In the genomic region with DNA sequence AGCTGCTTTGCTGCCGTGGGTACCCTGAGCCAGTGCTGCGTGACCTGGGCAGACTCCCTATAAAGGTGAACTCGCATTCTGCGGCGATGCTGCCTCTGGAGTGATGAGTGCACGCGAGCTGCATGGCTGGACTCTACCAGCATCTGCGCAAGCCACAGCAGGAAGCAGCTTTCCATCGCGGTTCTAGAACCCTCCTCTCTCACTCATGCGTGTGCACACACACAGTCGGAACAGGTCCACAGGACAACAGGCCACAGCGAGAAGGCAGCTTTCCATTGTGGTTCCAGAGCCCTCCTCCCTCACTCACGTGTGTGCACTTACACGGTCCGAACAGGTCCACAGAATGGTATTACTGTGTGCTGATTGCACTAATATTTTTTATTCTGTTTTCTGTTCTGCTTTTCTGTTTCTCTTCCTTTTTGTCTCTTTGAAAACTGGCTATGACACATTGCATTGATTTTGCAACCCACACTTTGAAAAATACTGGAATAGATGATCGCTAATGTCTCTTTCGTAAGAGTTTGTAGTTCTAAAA, we compare ENCODE assay signal across 8 cellular contexts.
DNase-seq lines count a peak whose midpoint lies in the region; ATAC-seq and TF ChIP-seq lines count a peak whose summit lies in the region.
"Not testable (repeated sequence)": the region's sequence is repeated elsewhere in the genome, so short reads cannot be mapped to it uniquely, and the experiment has no call there.

No MANE protein-coding gene starts in this region.

- peak overlapping the region; percentile 55 for H3K4me2 ChIP-seq in BLaER1

- H3K4me3 ChIP-seq in BLaER1; H7 (ENCODE audit: insufficient read depth, low read depth, low read length); lower lobe of right lung: not testable (repeated sequence)

- DNase-seq in H7 (peak; percentile 2), SIG-M5 (lab: John Stamatoyannopoulos, UW) (peak; percentile 23)
- not testable (repeated sequence) for DNase-seq in lower lobe of right lung

- H3K9me3 ChIP-seq in BLaER1, lower lobe of right lung: not testable (repeated sequence)

- not testable (repeated sequence) for H4K20me1 ChIP-seq in BLaER1

- not testable (repeated sequence) for H3K27me3 ChIP-seq in BLaER1; H7 (ENCODE audit: control insufficient read depth, insufficient read depth, low read length); lower lobe of right lung (ENCODE audit: low read depth)

- H3K27ac ChIP-seq in BLaER1 = peak overlapping the region; percentile 49
- H3K27ac ChIP-seq in lower lobe of right lung = not testable (repeated sequence)

- H3K36me3 ChIP-seq in BLaER1; H7 (replicated peaks; ENCODE audit: control insufficient read depth, insufficient read depth, low read length); lower lobe of right lung: not testable (repeated sequence)

- H3K4me1 ChIP-seq in BLaER1 = peaks cover 92% of the 10 kb centered on the region
- H3K4me1 ChIP-seq in lower lobe of right lung = not testable (repeated sequence)

- H3K9ac ChIP-seq in BLaER1 = not testable (repeated sequence)

- ATAC-seq in GM18858 (IDR thresholded peaks at IDR 0.05; ENCODE audit: unreplicated experiment) (peak; percentile 51), GM19452 (IDR thresholded peaks at IDR 0.05; ENCODE audit: unreplicated experiment) (peak; percentile 50), HG03066 (IDR thresholded peaks at IDR 0.05; ENCODE audit: low read depth, unreplicated experiment) (peak; percentile 54), HG03565 (IDR thresholded peaks at IDR 0.05; ENCODE audit: unreplicated experiment) (peak; percentile 46), lower lobe of right lung (peak; percentile 59 to 68)

- not testable (repeated sequence) for TF ChIP-seq CTCF in lower lobe of right lung (IDR thresholded peaks at IDR 0.05)

- intact Hi-C loops in lower lobe of right lung (cut with DNase I) = not testable (repeated sequence)
